ENCODE assay signal across 1 cellular context in the genomic region with DNA sequence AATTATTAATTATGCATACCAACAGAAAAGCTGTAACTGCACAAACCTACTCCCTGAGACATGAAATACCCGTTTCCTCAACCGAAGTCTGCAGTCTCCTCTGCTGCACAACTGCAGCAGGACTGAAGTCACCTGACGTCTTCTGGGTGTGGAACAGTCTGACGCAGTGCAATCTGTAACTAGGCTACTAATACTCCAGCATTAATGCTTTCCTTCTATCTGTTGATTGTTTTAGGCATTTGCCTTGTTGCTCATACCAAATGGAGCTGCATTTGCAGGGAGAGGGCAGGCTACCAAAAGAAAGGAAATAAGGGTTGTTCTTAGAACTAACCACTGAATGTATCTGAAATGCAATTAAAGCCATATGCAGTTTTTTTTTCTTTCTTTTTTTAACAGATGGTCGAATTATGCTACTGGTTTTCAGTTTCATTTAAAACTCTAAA.
TF ChIP-seq lines count a peak whose summit lies in the region.

No MANE protein-coding gene starts in this region.

TF ChIP-seq in WTC11, 78 proteins besides CTCF, POLR2A, EP300 and RAD21 (continued from another document):
- TF ChIP-seq, protein P1, sequence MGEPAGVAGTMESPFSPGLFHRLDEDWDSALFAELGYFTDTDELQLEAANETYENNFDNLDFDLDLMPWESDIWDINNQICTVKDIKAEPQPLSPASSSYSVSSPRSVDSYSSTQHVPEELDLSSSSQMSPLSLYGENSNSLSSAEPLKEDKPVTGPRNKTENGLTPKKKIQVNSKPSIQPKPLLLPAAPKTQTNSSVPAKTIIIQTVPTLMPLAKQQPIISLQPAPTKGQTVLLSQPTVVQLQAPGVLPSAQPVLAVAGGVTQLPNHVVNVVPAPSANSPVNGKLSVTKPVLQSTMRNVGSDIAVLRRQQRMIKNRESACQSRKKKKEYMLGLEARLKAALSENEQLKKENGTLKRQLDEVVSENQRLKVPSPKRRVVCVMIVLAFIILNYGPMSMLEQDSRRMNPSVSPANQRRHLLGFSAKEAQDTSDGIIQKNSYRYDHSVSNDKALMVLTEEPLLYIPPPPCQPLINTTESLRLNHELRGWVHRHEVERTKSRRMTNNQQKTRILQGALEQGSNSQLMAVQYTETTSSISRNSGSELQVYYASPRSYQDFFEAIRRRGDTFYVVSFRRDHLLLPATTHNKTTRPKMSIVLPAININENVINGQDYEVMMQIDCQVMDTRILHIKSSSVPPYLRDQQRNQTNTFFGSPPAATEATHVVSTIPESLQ (CRISPR knock-in tag; IDR thresholded peaks at IDR 0.05), result no peak
- no peak for TF ChIP-seq FOXK1 (CRISPR knock-in tag; IDR thresholded peaks at IDR 0.05)
- TF ChIP-seq ZNF396 (CRISPR knock-in tag; IDR thresholded peaks at IDR 0.05; ENCODE audit: borderline replicate concordance), result no peak
- TF ChIP-seq NR3C1 (CRISPR knock-in tag; conservative IDR thresholded peaks at IDR 0.05; ENCODE audit: low read depth), result no peak
- TF ChIP-seq, protein P2, sequence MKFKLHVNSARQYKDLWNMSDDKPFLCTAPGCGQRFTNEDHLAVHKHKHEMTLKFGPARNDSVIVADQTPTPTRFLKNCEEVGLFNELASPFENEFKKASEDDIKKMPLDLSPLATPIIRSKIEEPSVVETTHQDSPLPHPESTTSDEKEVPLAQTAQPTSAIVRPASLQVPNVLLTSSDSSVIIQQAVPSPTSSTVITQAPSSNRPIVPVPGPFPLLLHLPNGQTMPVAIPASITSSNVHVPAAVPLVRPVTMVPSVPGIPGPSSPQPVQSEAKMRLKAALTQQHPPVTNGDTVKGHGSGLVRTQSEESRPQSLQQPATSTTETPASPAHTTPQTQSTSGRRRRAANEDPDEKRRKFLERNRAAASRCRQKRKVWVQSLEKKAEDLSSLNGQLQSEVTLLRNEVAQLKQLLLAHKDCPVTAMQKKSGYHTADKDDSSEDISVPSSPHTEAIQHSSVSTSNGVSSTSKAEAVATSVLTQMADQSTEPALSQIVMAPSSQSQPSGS (CRISPR knock-in tag; IDR thresholded peaks at IDR 0.05; ENCODE audit: borderline replicate concordance, low read depth), result no peak
- TF ChIP-seq IRF2 (CRISPR knock-in tag; IDR thresholded peaks at IDR 0.05; ENCODE audit: borderline replicate concordance, low read depth), result no peak
- TF ChIP-seq, protein P3, sequence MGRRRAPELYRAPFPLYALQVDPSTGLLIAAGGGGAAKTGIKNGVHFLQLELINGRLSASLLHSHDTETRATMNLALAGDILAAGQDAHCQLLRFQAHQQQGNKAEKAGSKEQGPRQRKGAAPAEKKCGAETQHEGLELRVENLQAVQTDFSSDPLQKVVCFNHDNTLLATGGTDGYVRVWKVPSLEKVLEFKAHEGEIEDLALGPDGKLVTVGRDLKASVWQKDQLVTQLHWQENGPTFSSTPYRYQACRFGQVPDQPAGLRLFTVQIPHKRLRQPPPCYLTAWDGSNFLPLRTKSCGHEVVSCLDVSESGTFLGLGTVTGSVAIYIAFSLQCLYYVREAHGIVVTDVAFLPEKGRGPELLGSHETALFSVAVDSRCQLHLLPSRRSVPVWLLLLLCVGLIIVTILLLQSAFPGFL (CRISPR knock-in tag; IDR thresholded peaks at IDR 0.05; ENCODE audit: borderline replicate concordance), result no peak
